ENCODE assay signal across 19 cellular contexts in the genomic region with DNA sequence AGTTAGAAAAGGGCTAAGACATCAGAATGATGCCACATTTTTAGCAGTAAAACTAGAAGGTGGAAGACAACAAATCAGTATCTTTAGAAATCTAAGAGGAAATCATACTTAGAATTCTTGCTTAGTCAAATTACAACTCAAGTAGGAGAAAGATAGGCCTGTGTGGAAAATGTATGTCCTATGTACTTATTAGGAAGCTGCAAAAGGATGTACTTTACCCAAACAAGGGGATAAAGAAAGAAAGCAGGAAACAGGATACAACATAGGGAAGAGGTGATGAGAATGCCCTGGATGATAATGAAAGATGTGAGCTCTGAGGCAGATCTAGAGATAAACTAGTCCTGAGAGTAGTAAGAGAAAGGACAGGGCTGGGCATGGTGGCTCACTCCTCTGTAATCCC. TPM values are rescaled to one million over a fixed set of nuclear protein-coding genes. Genes with fewer than 3 reads are reported as not detected.
DNase-seq lines count a peak whose midpoint lies in the region; FAIRE-seq and TF ChIP-seq lines count a peak whose summit lies in the region.
"Had no signal": no experiment of that assay in that cellular context is flagged by ENCODE, and none has a peak within 500 bp of the region (broad histone marks: within the 10 kb centered on the region; RNA-seq: fewer than 3 reads in every experiment).

No MANE protein-coding gene starts in this region.

- no peaks in the 10 kb centered on the region for H3K79me1 ChIP-seq in mesenchymal stem cell (replicated peaks; ENCODE audit: low read length, poor library complexity, severe bottlenecking)

- H3K9me3 ChIP-seq in breast epithelium (no peaks in the 10 kb centered on the region), mesenchymal stem cell (ENCODE audit: control insufficient read depth, low read length) (no peaks in the 10 kb centered on the region)
- H3K9me3 ChIP-seq: Caco-2 had no signal

- H3K36me3 Mint-ChIP-seq in MCF 10A (ENCODE audit: insufficient read depth, unreplicated experiment) = no peaks in the 10 kb centered on the region

- H3K14ac ChIP-seq in mesenchymal stem cell (ENCODE audit: low read length in 2 of 2) = no peak overlapping the region

- no peak overlapping the region for H2BK120ac ChIP-seq in mesenchymal stem cell (ENCODE audit: low read depth, low read length)

- peaks cover 20% of the 10 kb centered on the region for H3K4me1 Mint-ChIP-seq in MCF 10A (ENCODE audit: insufficient read depth, unreplicated experiment)

- no TSS peak for BruUV-seq in MCF 10A (replicated peaks; lab: Mats Ljungman, UMichigan)

- H3K36me3 ChIP-seq in breast epithelium (no peaks in the 10 kb centered on the region), mesenchymal stem cell (ENCODE audit: control insufficient read depth in 1 of 2, insufficient read depth in 2 of 2, low read depth in 1 of 2, low read length in 2 of 2) (no peaks in the 10 kb centered on the region)

- no peak overlapping the region for H3K4me3 ChIP-seq in breast epithelium
- H3K4me3 ChIP-seq in mesenchymal stem cell (ENCODE audit: insufficient read depth in 1 of 2, low read depth in 1 of 2, low read length in 2 of 2) = no peak overlapping the region
- H3K4me3 ChIP-seq: K562 had no signal

- H2BK5ac ChIP-seq in mesenchymal stem cell (ENCODE audit: low read depth, low read length, poor library complexity, severe bottlenecking) = no peak overlapping the region

- no peak overlapping the region for H3K4me3 Mint-ChIP-seq in MCF 10A (ENCODE audit: unreplicated experiment)
- H3K4me3 Mint-ChIP-seq: CD4-positive, alpha-beta T cell had no signal

- no peaks in the 10 kb centered on the region for H3K27me3 ChIP-seq in breast epithelium
- H3K27me3 ChIP-seq in mesenchymal stem cell (ENCODE audit: control insufficient read depth in 1 of 2, insufficient read depth in 1 of 2, low read length in 2 of 2) = no peaks in the 10 kb centered on the region

- no peak for DNase-seq in MCF 10A (ENCODE audit: unreplicated experiment)
- no peak for DNase-seq in breast epithelium (ENCODE audit: low spot score in 2 of 2)
- peak; percentile 47 for DNase-seq in amniotic epithelial cell (ENCODE audit: low read depth)
- peak; percentile 44 for DNase-seq in mesenchymal stem cell
- no peak for DNase-seq in GM19239 (ENCODE audit: insufficient read length, low spot score)
- no peak for DNase-seq in NOMO-1 (lab: John Stamatoyannopoulos, UW; ENCODE audit: unreplicated experiment in 2 of 2)
- DNase-seq in NCI-H748 treated with DMSO at 0.1 percent for 48 hours (lab: John Stamatoyannopoulos, UW) = no peak
- DNase-seq: Caco-2; CD4-positive, alpha-beta T cell; DMS153; HCEC 1CT; NCI-H1105 treated with DMSO at 0.1 percent for 48 hours; NCI-H1694; NCI-H2081 treated with DMSO at 0.1 percent for 48 hours; OCI-M1; Right ventricle myocardium superior had no signal

- no peak for TF ChIP-seq POLR2A in breast epithelium (IDR thresholded peaks at IDR 0.05)

- H3K27me3 Mint-ChIP-seq in MCF 10A (ENCODE audit: insufficient read depth, unreplicated experiment) = no peaks in the 10 kb centered on the region
- H3K27me3 Mint-ChIP-seq: CD4-positive, alpha-beta T cell had no signal

- H2BK12ac ChIP-seq in mesenchymal stem cell (ENCODE audit: low read length in 2 of 2) = no peak overlapping the region

- H2AFZ ChIP-seq in mesenchymal stem cell (ENCODE audit: low read depth, low read length) = no peak overlapping the region

- no peaks in the 10 kb centered on the region for H3K9me3 Mint-ChIP-seq in MCF 10A (ENCODE audit: unreplicated experiment)
- H3K9me3 Mint-ChIP-seq: CD4-positive, alpha-beta T cell had no signal

- no peak overlapping the region for H4K91ac ChIP-seq in mesenchymal stem cell (ENCODE audit: low read length)

- H4K8ac ChIP-seq in mesenchymal stem cell (ENCODE audit: low read length) = no peak overlapping the region

- H2BK15ac ChIP-seq in mesenchymal stem cell (ENCODE audit: low read depth, poor library complexity, severe bottlenecking) = no peak overlapping the region

- no peak for TF ChIP-seq CTCF in MCF 10A (IDR thresholded peaks at IDR 0.05; ENCODE audit: unreplicated experiment)
- no peak for TF ChIP-seq CTCF in breast epithelium (IDR thresholded peaks at IDR 0.05)

- H3K23ac ChIP-seq in mesenchymal stem cell (ENCODE audit: low read length in 2 of 2) = no peak overlapping the region

- peak overlapping the region; percentile 67 for H3K27ac Mint-ChIP-seq in MCF 10A (ENCODE audit: low read depth, unreplicated experiment)
- H3K27ac Mint-ChIP-seq: CD4-positive, alpha-beta T cell had no signal

- H3K4me2 ChIP-seq in mesenchymal stem cell (ENCODE audit: low read length, poor library complexity, severe bottlenecking) = no peak overlapping the region

- no peak for FAIRE-seq in GM19239 (lab: Jason Lieb, UNC)
- FAIRE-seq: K562 had no signal

- intact Hi-C loops in MCF 10A (cut with micrococcal nuclease) = no loop called here
- intact Hi-C loops in breast epithelium (cut with DNase I; ENCODE audit: low total_unique reads) = no loop called here

- no peak overlapping the region for H3K4ac ChIP-seq in mesenchymal stem cell (ENCODE audit: low read depth in 1 of 2, low read length in 2 of 2)

- H3K4me1 ChIP-seq in breast epithelium (peaks cover 0 to under 1% of the 10 kb centered on the region in 2 donors), mesenchymal stem cell (ENCODE audit: control insufficient read depth, insufficient read depth, low read depth, low read length) (peaks cover 1% of the 10 kb centered on the region)
- H3K4me1 ChIP-seq: Caco-2 had no signal

- H3K9ac ChIP-seq in mesenchymal stem cell (ENCODE audit: low read length) = no peak overlapping the region

- CTCF ChIA-PET in MCF 10A (lab: Yijun Ruan, JAX) = no interaction called here

- H3K27ac ChIP-seq in breast epithelium (no peak overlapping the region), mesenchymal stem cell (ENCODE audit: low read length, poor library complexity, severe bottlenecking) (no peak overlapping the region)

- H3K18ac ChIP-seq in mesenchymal stem cell (ENCODE audit: low read depth in 1 of 2, low read length in 2 of 2) = no peak overlapping the region

- H2AK5ac ChIP-seq in mesenchymal stem cell (ENCODE audit: low read length, severe bottlenecking) = no peak overlapping the region

- POLR2A ChIA-PET in MCF 10A (lab: Yijun Ruan, JAX) = interaction anchor here (0.7 to 1.6 kb wide), 3 partner anchors 11 to 667 kb away, joined by 3 read pairs; no protein-coding TSS in a partner anchor

RNA-seq across cellular contexts. Expression of gene RNLS, which starts 54.9 kb away (rescaled TPM):
- total RNA-seq in MCF 10A (2022) (not detected in 2 replicates), breast epithelium (10 to 100 TPM; 27.9 to 32.1 (median 29.1) TPM)
- 6.3 TPM for polyA plus RNA-seq in mesenchymal stem cell (2013, experiment 1 of 2)
- 6.8 TPM for polyA plus RNA-seq in mesenchymal stem cell (2013, experiment 2 of 2)

RNA-seq across cellular contexts. Expression of gene LIPJ, which starts 58.4 kb away (rescaled TPM):
- not detected in 2 replicates for total RNA-seq in MCF 10A (2022)
- total RNA-seq in breast epithelium = 1 to 10 TPM in 1 of 3 donors, under 1 TPM in 2; 0.32 to 2.5 (median 0.33) TPM
- polyA plus RNA-seq in mesenchymal stem cell (2013, experiment 1 of 2) = not detected
- polyA plus RNA-seq in mesenchymal stem cell (2013, experiment 2 of 2) = not detected
- total RNA-seq: Caco-2; CD4-positive, alpha-beta T cell; K562; NCI-H460; Right ventricle myocardium superior had no signal
- polyA plus RNA-seq: BJ, K562 had no signal

Comparison
In these comparisons a context has a peak if more than half of its experiments do, and no peak if none do; other contexts are left out.
1. RNA of gene RNLS, which starts 54.9 kb away (total RNA-seq): 27.9 to 32.1 TPM in breast epithelium; not detected in MCF 10A; every median in the first group is over 10 times any median in the second.
2. DNase-seq: peak in amniotic epithelial cell (single experiment) and mesenchymal stem cell (single experiment); none in MCF 10A (single experiment), breast epithelium (0 of 2), GM19239 (single experiment), NOMO-1 (0 of 2) and NCI-H748 treated with DMSO at 0.1 percent for 48 hours (single experiment).